Comparison of ENCODE assay signal across 29 cellular contexts in genomic region chr1:160186734-160187133, GRCh38. TPM values are rescaled to one million over a fixed set of nuclear protein-coding genes. Genes with fewer than 3 reads are reported as not detected.
"Had no signal": no experiment of that assay in that cellular context is flagged by ENCODE, and none has a peak within 500 bp of the region (broad histone marks: within the 10 kb centered on the region; RNA-seq: fewer than 3 reads in every experiment).

No MANE protein-coding gene starts in this region.

- DNase-seq: colonic mucosa; effector CD8-positive, alpha-beta T cell; foreskin keratinocyte; head of caudate nucleus; right cardiac atrium; small intestine; stimulated activated CD4-positive, alpha-beta T cell treated with anti-CD3 and anti-CD28 coated beads, Interleukin-15, amount 100 ng/mL, for 24 hours; stimulated activated CD4-positive, alpha-beta T cell treated with anti-CD3 and anti-CD28 coated beads, Interleukin-4, amount 100 ng/mL, for 1 hour; stimulated activated CD8-positive, alpha-beta memory T cell treated with anti-CD3 and anti-CD28 coated beads, Interleukin-4, amount 100 ng/mL, for 48 hours; stimulated activated naive CD4-positive, alpha-beta T cell; substantia nigra; testis; upper lobe of left lung had no signal

- H3K27me3 ChIP-seq: colonic mucosa, esophagus muscularis mucosa, testis, tibial artery, upper lobe of left lung had no signal

- H3K4me1 ChIP-seq: colonic mucosa, foreskin keratinocyte, prostate gland, testis had no signal

- H3K36me3 ChIP-seq: colonic mucosa, esophagus muscularis mucosa, prostate gland, tibial artery, upper lobe of left lung had no signal

- H3K4me3 ChIP-seq: colonic mucosa, esophagus muscularis mucosa, lung, prostate gland, testis, tibial artery, upper lobe of left lung had no signal

- H3K27ac ChIP-seq: colonic mucosa, esophagus muscularis mucosa, foreskin keratinocyte, prostate gland, testis, tibial artery, upper lobe of left lung had no signal

- FAIRE-seq: endothelial cell of umbilical vein, keratinocyte, small intestine, urothelium cell line had no signal

- H3K9me3 ChIP-seq: colonic mucosa, esophagus muscularis mucosa, prostate gland, testis, tibial artery, upper lobe of left lung had no signal

- ATAC-seq: foreskin keratinocyte, left lobe of liver, right cardiac atrium had no signal

RNA-seq across cellular contexts. Expression of gene CASQ1, which starts 3.6 kb away (rescaled TPM):
- total RNA-seq: colonic mucosa; endothelial cell of umbilical vein; epithelial cell of proximal tubule; foreskin keratinocyte; left lobe of liver; liver; mononuclear cell; natural killer cell treated with Interleukin-12 subunit alpha and Interleukin-12 subunit beta and Interleukin-15 and Interleukin-18, amount 100 ng/mL, for 72 hours; osteocyte; renal cortical epithelial cell had no signal
- polyA plus RNA-seq: endothelial cell of umbilical vein, foreskin keratinocyte, keratinocyte, liver had no signal

RNA-seq across cellular contexts. Expression of gene ATP1A4, which starts 35.3 kb away (rescaled TPM):
- total RNA-seq: chondrocyte; colonic mucosa; endothelial cell of umbilical vein; epithelial cell of proximal tubule; fibroblast of lung; foreskin keratinocyte; left lobe of liver; liver; natural killer cell treated with Interleukin-12 subunit alpha and Interleukin-12 subunit beta and Interleukin-15 and Interleukin-18, amount 100 ng/mL, for 72 hours; osteocyte; renal cortical epithelial cell had no signal
- polyA plus RNA-seq: endothelial cell of umbilical vein, fibroblast of lung, foreskin keratinocyte, keratinocyte, liver had no signal
